Comparison of ENCODE assay signal across 22 cellular contexts in the genomic region with DNA sequence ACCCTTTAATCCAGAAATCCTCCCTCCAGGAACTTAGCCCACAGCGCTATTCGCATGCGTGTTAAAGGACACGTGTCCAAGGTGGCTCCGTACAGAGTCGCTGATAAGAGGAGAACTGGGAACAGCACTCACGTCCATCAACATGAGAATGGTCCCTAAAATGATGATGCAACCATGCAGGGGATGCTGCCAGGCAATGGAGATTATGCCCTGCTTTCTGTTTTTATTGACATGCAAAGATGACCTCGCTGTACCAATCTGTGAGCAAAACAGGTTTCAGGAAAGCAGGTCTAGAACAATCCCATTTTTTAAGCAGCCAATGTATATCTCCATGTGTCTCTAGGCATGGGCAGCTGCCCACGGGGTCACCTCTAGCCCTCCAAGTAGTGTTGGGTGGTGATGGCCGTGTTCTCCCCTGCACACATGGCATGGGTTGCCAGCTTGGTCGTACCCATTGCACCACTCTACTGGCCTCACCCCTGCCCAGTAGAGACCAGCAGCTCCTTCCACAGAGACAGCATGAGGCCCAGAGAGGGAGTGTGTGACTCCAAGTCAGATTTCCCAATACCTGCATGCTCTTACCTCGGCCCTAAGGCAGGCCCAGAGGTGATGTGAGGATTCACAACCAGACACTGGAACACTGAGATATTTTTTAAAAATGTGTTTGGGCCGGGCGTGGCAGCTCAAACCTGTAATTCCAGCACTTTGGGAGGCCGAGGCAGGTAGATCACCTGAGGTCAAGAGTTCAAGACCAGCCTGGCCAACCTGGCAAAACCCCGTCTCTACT.
"Had no signal": no experiment of that assay in that cellular context is flagged by ENCODE, and none has a peak within 500 bp of the region (broad histone marks: within the 10 kb centered on the region; RNA-seq: fewer than 3 reads in every experiment).

No MANE protein-coding gene starts in this region.

- H3K9me3 Mint-ChIP-seq: stimulated activated naive CD8-positive, alpha-beta T cell treated with anti-CD3 and anti-CD28 coated beads, Interleukin-15, amount 100 ng/mL, for 72 hours had no signal

- H3K4me1 ChIP-seq: testis, transverse colon had no signal

- FAIRE-seq: endometrium had no signal

- H3K9me3 ChIP-seq: esophagus squamous epithelium, gastroesophageal sphincter, left lung, neutrophil, right atrium auricular region, testis, transverse colon had no signal

- H3K27ac ChIP-seq: epithelial cell of prostate, esophagus squamous epithelium, gastroesophageal sphincter, left lung, neutrophil, right atrium auricular region, testis, transverse colon had no signal

- H3K4me3 ChIP-seq: esophagus squamous epithelium, gastroesophageal sphincter, left lung, lung, right atrium auricular region, testis, transverse colon had no signal

- H3K27me3 ChIP-seq: esophagus squamous epithelium, left lung, right atrium auricular region, testis, transverse colon had no signal

- H3K36me3 ChIP-seq: esophagus squamous epithelium, gastroesophageal sphincter, left lung, neutrophil, right atrium auricular region, transverse colon had no signal

- H3K27ac Mint-ChIP-seq: naive thymus-derived CD4-positive, alpha-beta T cell; nephron progenitor cell; stimulated activated naive B cell treated with anti-CD40 and anti-IgM and Interleukin-4, amounts not matched to agents 10 μg/mL and 1 μg/mL and 100 μg/mL, for 72 hours; stimulated activated naive CD8-positive, alpha-beta T cell treated with anti-CD3 and anti-CD28 coated beads, Interleukin-15, amount 100 ng/mL, for 72 hours had no signal

- ATAC-seq: gastroesophageal sphincter; left lung; naive thymus-derived CD4-positive, alpha-beta T cell; stimulated activated naive B cell treated with anti-CD40 and anti-IgM and Interleukin-4, amounts not matched to agents 10 μg/mL and 1 μg/mL and 100 μg/mL, for 72 hours; stimulated activated naive CD8-positive, alpha-beta T cell treated with anti-CD3 and anti-CD28 coated beads, Interleukin-15, amount 100 ng/mL, for 72 hours had no signal

- H3K4me3 Mint-ChIP-seq: naive thymus-derived CD4-positive, alpha-beta T cell; nephron progenitor cell; stimulated activated naive B cell treated with anti-CD40 and anti-IgM and Interleukin-4, amounts not matched to agents 10 μg/mL and 1 μg/mL and 100 μg/mL, for 72 hours; stimulated activated naive CD8-positive, alpha-beta T cell treated with anti-CD3 and anti-CD28 coated beads, Interleukin-15, amount 100 ng/mL, for 72 hours had no signal

- DNase-seq: effector memory CD4-positive, alpha-beta T cell; esophagus squamous epithelium; foreskin fibroblast; glutamatergic neuron; islet precursor cell; mesendoderm; naive thymus-derived CD4-positive, alpha-beta T cell; nephron progenitor cell; stimulated activated CD4-positive, alpha-beta T cell treated with anti-CD3 and anti-CD28 coated beads, Interleukin-15, amount 100 ng/mL, for 24 hours; stimulated activated CD4-positive, alpha-beta T cell treated with anti-CD3 and anti-CD28 coated beads, Interleukin-1b, Interleukin-23, amount 100 ng/mL, for 48 hours; stimulated activated CD4-positive, alpha-beta T cell treated with anti-CD3 and anti-CD28 coated beads, Interleukin-4, amount 100 ng/mL, for 4 hours; stimulated activated naive B cell treated with anti-CD40 and anti-IgM and Interleukin-4, amounts not matched to agents 10 μg/mL and 1 μg/mL and 100 μg/mL, for 72 hours; stimulated activated naive CD8-positive, alpha-beta T cell treated with anti-CD3 and anti-CD28 coated beads, Interleukin-15, amount 100 ng/mL, for 72 hours; testis; transverse colon had no signal
